31 cellular contexts compared by ENCODE assay signal in the genomic region with DNA sequence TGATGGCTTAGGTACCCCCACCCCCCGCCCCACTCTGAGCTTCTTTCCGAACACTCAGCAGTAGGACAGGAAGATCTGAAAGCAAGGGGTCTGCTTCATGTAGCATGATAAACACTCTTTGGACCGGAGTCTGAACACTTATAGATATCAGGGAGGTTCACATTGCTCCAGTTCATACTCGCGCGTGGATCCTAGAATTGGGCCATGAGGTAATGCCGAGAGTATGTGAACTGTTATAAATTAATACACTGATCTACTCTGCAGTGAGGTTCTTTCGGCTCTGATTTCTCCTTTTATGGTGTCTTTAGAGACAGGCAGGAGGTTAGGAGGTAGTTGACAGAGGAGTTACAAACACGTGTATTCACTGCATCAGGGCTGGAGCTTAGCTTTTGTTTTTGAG.
DNase-seq lines count a peak whose midpoint lies in the region; ATAC-seq and TF ChIP-seq lines count a peak whose summit lies in the region.
"Had no signal": no experiment of that assay in that cellular context is flagged by ENCODE, and none has a peak within 500 bp of the region (broad histone marks: within the 10 kb centered on the region; RNA-seq: fewer than 3 reads in every experiment).

No MANE protein-coding gene starts in this region.

- DNase-seq in mammary epithelial cell (no peak), MCF 10A (ENCODE audit: unreplicated experiment) (no peak), left ventricle myocardium inferior (no peak), trophoblast cell (no peak), BE2C (no peak), NOMO-1 treated with dmso at 0.1 percent for 144 hours (lab: John Stamatoyannopoulos, UW; ENCODE audit: unreplicated experiment) (no peak)
- DNase-seq: activated CD4-positive, alpha-beta T cell treated with anti-CD3 and anti-CD28 coated beads, Interleukin-2, amount 10 ng/mL, durations not matched to agents 24 days and 14 days; activated effector memory CD4-positive, alpha-beta T cell treated with Interleukin-2 at 50 U/mL for 16 hours; amygdala; DMS79; islet precursor cell; lower lobe of right lung; NCI-H1092 treated with DMSO at 0.1 percent for 48 hours; NCI-H187 treated with DMSO at 0.1 percent for 48 hours; NCI-H2171 treated with DMSO at 0.1 percent for 48 hours; NCI-H510A; pancreas; right lobe of liver; RPMI8226; spleen; stimulated activated CD4-positive, alpha-beta T cell treated with anti-CD3 and anti-CD28 coated beads, Interleukin-2, amount 100 ng/mL, for 24 hours; stimulated activated CD8-positive, alpha-beta memory T cell treated with anti-CD3 and anti-CD28 coated beads, Interleukin-4, amount 100 ng/mL, for 48 hours; T-cell had no signal

- H3K27ac ChIP-seq in mammary epithelial cell (ENCODE audit: insufficient read depth, low read depth, low read length) (peak overlapping the region; percentile 50), left ventricle myocardium inferior (replicated peaks) (peak overlapping the region; percentile 87), trophoblast cell (ENCODE audit: low read depth, low read length) (no peak overlapping the region)
- H3K27ac ChIP-seq: 22Rv1, lower lobe of right lung, right lobe of liver, spleen had no signal

- no peak overlapping the region for H3K9ac ChIP-seq in mammary epithelial cell (ENCODE audit: insufficient read depth, low read length)
- H3K9ac ChIP-seq in trophoblast cell (ENCODE audit: low read length): no peak overlapping the region

- no TSS peak for BruUV-seq in mammary epithelial cell (replicated peaks; lab: Mats Ljungman, UMichigan)
- BruUV-seq in MCF 10A (replicated peaks; lab: Mats Ljungman, UMichigan): no TSS peak

- H2BK12ac ChIP-seq in trophoblast cell (ENCODE audit: low read length): peak overlapping the region; percentile 81

- H3K14ac ChIP-seq in trophoblast cell (ENCODE audit: low read length): peak overlapping the region; percentile 59

- H3K79me2 ChIP-seq in mammary epithelial cell (ENCODE audit: insufficient read depth, low read length) (peaks cover 9% of the 10 kb centered on the region), trophoblast cell (ENCODE audit: control insufficient read depth, insufficient read depth, low read length, poor library complexity) (no peaks in the 10 kb centered on the region)

- no peak overlapping the region for H3K27ac Mint-ChIP-seq in MCF 10A (ENCODE audit: low read depth, unreplicated experiment)
- H3K27ac Mint-ChIP-seq: activated CD4-positive, alpha-beta T cell treated with anti-CD3 and anti-CD28 coated beads, Interleukin-2, amount 10 ng/mL, durations not matched to agents 24 days and 14 days; activated naive CD4-positive, alpha-beta T cell treated with anti-CD3 and anti-CD28 coated beads, Interleukin-2, amount 50 U/mL, for 72 hours; stimulated activated naive CD8-positive, alpha-beta T cell treated with anti-CD3 and anti-CD28 coated beads, Interleukin-15, Interleukin-2, amounts not matched to agents 100 ng/mL and 50 ng/mL, for 24 hours; T-cell had no signal

- no peaks in the 10 kb centered on the region for H4K20me1 ChIP-seq in mammary epithelial cell (ENCODE audit: insufficient read depth, low read length)

- POLR2A ChIA-PET in MCF 10A (lab: Yijun Ruan, JAX): interaction anchor here (0.7 kb wide), 1 partner anchor 12 kb away, joined by 3 read pairs; no protein-coding TSS in a partner anchor

- peak overlapping the region; percentile 11 for H2BK5ac ChIP-seq in trophoblast cell (ENCODE audit: low read depth, low read length, poor library complexity)

- H3K23ac ChIP-seq in trophoblast cell (ENCODE audit: low read length): no peak overlapping the region

- H2AFZ ChIP-seq in mammary epithelial cell (ENCODE audit: low read depth, low read length) (no peak overlapping the region), trophoblast cell (ENCODE audit: insufficient read depth, low read length, poor library complexity) (no peak overlapping the region)

- peak overlapping the region; percentile 87 for H2BK120ac ChIP-seq in trophoblast cell (ENCODE audit: insufficient read depth, low read length, poor library complexity)

- H3K9me3 Mint-ChIP-seq in MCF 10A (ENCODE audit: unreplicated experiment): no peaks in the 10 kb centered on the region
- H3K9me3 Mint-ChIP-seq: activated CD4-positive, alpha-beta T cell treated with anti-CD3 and anti-CD28 coated beads, Interleukin-2, amount 10 ng/mL, durations not matched to agents 24 days and 14 days; activated naive CD4-positive, alpha-beta T cell treated with anti-CD3 and anti-CD28 coated beads, Interleukin-2, amount 50 U/mL, for 72 hours; stimulated activated naive CD8-positive, alpha-beta T cell treated with anti-CD3 and anti-CD28 coated beads, Interleukin-15, Interleukin-2, amounts not matched to agents 100 ng/mL and 50 ng/mL, for 24 hours; T-cell had no signal

- H3K18ac ChIP-seq in trophoblast cell (ENCODE audit: low read length): no peak overlapping the region

- CTCF ChIA-PET in mammary epithelial cell (lab: Charles Lee; ENCODE audit: low non-redundant PET) (no interaction called here), MCF 10A (lab: Yijun Ruan, JAX) (no interaction called here)

- H3K4ac ChIP-seq in trophoblast cell (ENCODE audit: low read depth, low read length): peak overlapping the region; percentile 9

- no peaks in the 10 kb centered on the region for H3K36me3 Mint-ChIP-seq in MCF 10A (ENCODE audit: insufficient read depth, unreplicated experiment)
- H3K36me3 Mint-ChIP-seq: activated naive CD4-positive, alpha-beta T cell treated with anti-CD3 and anti-CD28 coated beads, Interleukin-2, amount 50 U/mL, for 72 hours; T-cell had no signal

- WGBS in mammary epithelial cell (ENCODE audit: low coverage, missing lambda C conversion rate): 98% methylated on average over 8 of the region's 9 CpGs
- WGBS in trophoblast cell (ENCODE audit: extremely low coverage, insufficient coverage, insufficient read length): no CpG with 5 or more reads among the region's 9 CpGs

- TF ChIP-seq CTCF in mammary epithelial cell (conservative IDR thresholded peaks at IDR 0.05 in 1 of 2, IDR thresholded peaks at IDR 0.05 in 1 of 2; ENCODE audit: extremely low read depth in 1 of 2, insufficient read depth in 1 of 2, low read depth in 1 of 2, low read length in 2 of 2) (no peak), MCF 10A (IDR thresholded peaks at IDR 0.05; ENCODE audit: unreplicated experiment) (no peak), left ventricle myocardium inferior (IDR thresholded peaks at IDR 0.05; ENCODE audit: borderline replicate concordance) (no peak), BE2C (IDR thresholded peaks at IDR 0.05; ENCODE audit: low read depth, low read length) (no peak)

- intact Hi-C loops in mammary epithelial cell (cut with micrococcal nuclease) (no loop called here), MCF 10A (cut with micrococcal nuclease) (no loop called here), left ventricle myocardium inferior (cut with micrococcal nuclease) (no loop called here)

- H3K27me3 ChIP-seq in mammary epithelial cell (ENCODE audit: insufficient read depth, low read length): no peaks in the 10 kb centered on the region
- no peaks in the 10 kb centered on the region for H3K27me3 ChIP-seq in left ventricle myocardium inferior (ENCODE audit: low read depth)
- H3K27me3 ChIP-seq in trophoblast cell (ENCODE audit: insufficient read depth, low read length): no peaks in the 10 kb centered on the region
- H3K27me3 ChIP-seq in BE2C: no peaks in the 10 kb centered on the region
- H3K27me3 ChIP-seq: breast epithelium, pancreas, right lobe of liver, tibial nerve had no signal

- H3K79me1 ChIP-seq in trophoblast cell (ENCODE audit: low read length): peaks cover 11% of the 10 kb centered on the region

- H3K36me3 ChIP-seq in mammary epithelial cell (ENCODE audit: insufficient read depth, low read length): no peaks in the 10 kb centered on the region
- no peaks in the 10 kb centered on the region for H3K36me3 ChIP-seq in left ventricle myocardium inferior
- H3K36me3 ChIP-seq in trophoblast cell (ENCODE audit: control insufficient read depth in 1 of 2, insufficient read depth in 2 of 2, low read length in 2 of 2): no peaks in the 10 kb centered on the region
- no peaks in the 10 kb centered on the region for H3K36me3 ChIP-seq in BE2C
- H3K36me3 ChIP-seq: breast epithelium, lower lobe of right lung, pancreas, right lobe of liver, spleen, tibial nerve had no signal

- ATAC-seq in HG02798 (IDR thresholded peaks at IDR 0.05; ENCODE audit: poor library complexity, unreplicated experiment): no peak
- no peak for ATAC-seq in GM18861 (IDR thresholded peaks at IDR 0.05; ENCODE audit: unreplicated experiment)
- ATAC-seq: activated naive CD4-positive, alpha-beta T cell treated with anti-CD3 and anti-CD28 coated beads, Interleukin-2, amount 50 U/mL, for 72 hours; K562; T-cell had no signal

- H3K4me3 ChIP-seq in mammary epithelial cell (replicated peaks in 1 of 3; ENCODE audit: insufficient read depth in 1 of 3, low read depth in 2 of 3, low read length in 3 of 3): no peak overlapping the region
- H3K4me3 ChIP-seq in left ventricle myocardium inferior: no peak overlapping the region
- no peak overlapping the region for H3K4me3 ChIP-seq in trophoblast cell (ENCODE audit: low read depth, low read length)
- no peak overlapping the region for H3K4me3 ChIP-seq in BE2C (ENCODE audit: low read depth, low read length)
- H3K4me3 ChIP-seq: breast epithelium, K562, lower lobe of right lung, pancreas, right lobe of liver, spleen, tibial nerve had no signal

- H3K9me3 ChIP-seq in mammary epithelial cell (replicated peaks; ENCODE audit: insufficient read depth, low read length): no peaks in the 10 kb centered on the region
- no peaks in the 10 kb centered on the region for H3K9me3 ChIP-seq in left ventricle myocardium inferior (replicated peaks)
- H3K9me3 ChIP-seq in trophoblast cell (ENCODE audit: insufficient read depth, low read depth, low read length): no peaks in the 10 kb centered on the region
- no peaks in the 10 kb centered on the region for H3K9me3 ChIP-seq in BE2C
- H3K9me3 ChIP-seq: breast epithelium, lower lobe of right lung, pancreas, right lobe of liver, spleen, tibial nerve had no signal

- dilution Hi-C loops in mammary epithelial cell (cut with HindIII; ENCODE audit: low sequenced_read_pairs): no loop called here

- H3K4me2 ChIP-seq in mammary epithelial cell (ENCODE audit: insufficient read depth, low read depth, low read length) (no peak overlapping the region), trophoblast cell (ENCODE audit: low read length) (no peak overlapping the region)

- H3K4me1 ChIP-seq in mammary epithelial cell (ENCODE audit: insufficient read depth, low read length) (peaks cover 40% of the 10 kb centered on the region), left ventricle myocardium inferior (peaks cover 27% of the 10 kb centered on the region), trophoblast cell (ENCODE audit: control insufficient read depth in 1 of 2, insufficient read depth in 2 of 2, low read length in 2 of 2) (peaks cover 18 to 20% of the 10 kb centered on the region in 2 experiments), BE2C (no peaks in the 10 kb centered on the region)
- H3K4me1 ChIP-seq: lower lobe of right lung, pancreas, right lobe of liver, spleen had no signal

- H3K4me3 Mint-ChIP-seq in MCF 10A (ENCODE audit: unreplicated experiment): no peak overlapping the region
- H3K4me3 Mint-ChIP-seq: activated CD4-positive, alpha-beta T cell treated with anti-CD3 and anti-CD28 coated beads, Interleukin-2, amount 10 ng/mL, durations not matched to agents 24 days and 14 days; stimulated activated naive CD8-positive, alpha-beta T cell treated with anti-CD3 and anti-CD28 coated beads, Interleukin-15, Interleukin-2, amounts not matched to agents 100 ng/mL and 50 ng/mL, for 24 hours; T-cell had no signal

- peak overlapping the region; percentile 68 for H4K91ac ChIP-seq in trophoblast cell (ENCODE audit: low read depth, low read length)

- H3K27me3 Mint-ChIP-seq in MCF 10A (ENCODE audit: insufficient read depth, unreplicated experiment): no peaks in the 10 kb centered on the region
- H3K27me3 Mint-ChIP-seq: stimulated activated naive CD8-positive, alpha-beta T cell treated with anti-CD3 and anti-CD28 coated beads, Interleukin-15, Interleukin-2, amounts not matched to agents 100 ng/mL and 50 ng/mL, for 24 hours; T-cell had no signal

- H2AK5ac ChIP-seq in trophoblast cell (ENCODE audit: low read length): peak overlapping the region; percentile 59

- in situ Hi-C loops in mammary epithelial cell (cut with MboI; ENCODE audit: low sequenced_read_pairs in 2 of 2): no loop called here

- H4K8ac ChIP-seq in trophoblast cell (ENCODE audit: low read depth, low read length): no peak overlapping the region

- peaks cover 20% of the 10 kb centered on the region for H3K4me1 Mint-ChIP-seq in MCF 10A (ENCODE audit: insufficient read depth, unreplicated experiment)

- H4K12ac ChIP-seq in trophoblast cell (ENCODE audit: low read depth, low read length): no peak overlapping the region
